ENCODE assay signal across 1 cellular context in the genomic region with DNA sequence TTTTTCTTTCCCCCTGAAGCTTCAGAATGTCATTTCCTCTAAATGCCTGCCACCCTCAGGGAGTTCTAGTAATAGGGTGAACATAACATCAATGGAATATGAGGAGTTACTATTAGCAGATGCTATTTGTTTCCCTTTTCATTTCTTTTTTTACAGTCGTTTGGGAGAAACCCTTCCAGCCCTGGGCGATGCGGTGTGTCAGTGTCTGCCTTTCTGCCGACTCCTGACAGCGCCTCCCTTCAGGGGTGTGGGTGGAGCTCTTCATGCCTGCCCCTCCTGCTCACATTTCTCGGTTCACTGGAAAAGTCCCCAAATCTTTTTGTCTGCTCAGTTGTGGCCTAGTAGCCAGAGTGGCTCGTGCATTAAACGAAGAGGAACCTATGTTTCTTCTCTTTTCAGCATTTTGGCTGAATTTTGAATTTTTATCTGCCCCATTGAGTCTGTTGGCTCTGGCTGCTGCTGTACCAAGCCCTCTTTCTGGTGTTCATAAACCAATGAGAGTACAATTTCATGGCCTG.
TF ChIP-seq lines count a peak whose summit lies in the region.

No MANE protein-coding gene starts in this region.

TF ChIP-seq in H1, 55 proteins besides CTCF, POLR2A, EP300 and RAD21 (continued from another document):
- TF ChIP-seq, protein P1, sequence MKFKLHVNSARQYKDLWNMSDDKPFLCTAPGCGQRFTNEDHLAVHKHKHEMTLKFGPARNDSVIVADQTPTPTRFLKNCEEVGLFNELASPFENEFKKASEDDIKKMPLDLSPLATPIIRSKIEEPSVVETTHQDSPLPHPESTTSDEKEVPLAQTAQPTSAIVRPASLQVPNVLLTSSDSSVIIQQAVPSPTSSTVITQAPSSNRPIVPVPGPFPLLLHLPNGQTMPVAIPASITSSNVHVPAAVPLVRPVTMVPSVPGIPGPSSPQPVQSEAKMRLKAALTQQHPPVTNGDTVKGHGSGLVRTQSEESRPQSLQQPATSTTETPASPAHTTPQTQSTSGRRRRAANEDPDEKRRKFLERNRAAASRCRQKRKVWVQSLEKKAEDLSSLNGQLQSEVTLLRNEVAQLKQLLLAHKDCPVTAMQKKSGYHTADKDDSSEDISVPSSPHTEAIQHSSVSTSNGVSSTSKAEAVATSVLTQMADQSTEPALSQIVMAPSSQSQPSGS (IDR thresholded peaks at IDR 0.05; ENCODE audit: low read length): no peak
- TF ChIP-seq CHD1 (IDR thresholded peaks at IDR 0.05; ENCODE audit: low read depth, low read length): no peak
